Comparison of ENCODE assay signal across 1 cellular context in genomic region chr11:91796999-91797398, GRCh38.
TF ChIP-seq lines count a peak whose summit lies in the region.

No MANE protein-coding gene starts in this region.

TF ChIP-seq in K562, 482 proteins besides CTCF, POLR2A, EP300 and RAD21 (continued from another document):
- TF ChIP-seq GTF2B (IDR thresholded peaks at IDR 0.05; ENCODE audit: extremely low read depth, insufficient read length) (no peak), ZNF561 (CRISPR knock-in tag; conservative IDR thresholded peaks at IDR 0.05) (no peak), ZBTB11 (CRISPR knock-in tag; IDR thresholded peaks at IDR 0.05) (no peak), YY1 (IDR thresholded peaks at IDR 0.05; ENCODE audit: borderline replicate concordance in 1 of 3, control insufficient read depth in 1 of 3, extremely low read depth in 1 of 3, insufficient read depth in 3 of 3, insufficient read length in 1 of 3, insufficient replicate concordance in 2 of 3, low read depth in 1 of 3, low read length in 2 of 3) (no peak), SIX5 (IDR thresholded peaks at IDR 0.05; ENCODE audit: borderline replicate concordance in 1 of 2, insufficient read depth in 1 of 2, low read depth in 1 of 2, low read length in 2 of 2) (no peak), ZC3H11A (IDR thresholded peaks at IDR 0.05; ENCODE audit: low read depth, low read length) (no peak), MBD2 (IDR thresholded peaks at IDR 0.05; ENCODE audit: borderline replicate concordance, low read depth) (no peak), ZNF77 (CRISPR knock-in tag; IDR thresholded peaks at IDR 0.05) (no peak), NONO (IDR thresholded peaks at IDR 0.05; ENCODE audit: low read depth in 2 of 2, low read length in 1 of 2) (no peak), AFF1 (IDR thresholded peaks at IDR 0.05; ENCODE audit: low read depth in 1 of 2, partially characterized antibody in 2 of 2) (no peak), C11orf30 (IDR thresholded peaks at IDR 0.05; ENCODE audit: low read depth) (no peak)
